Comparison of ENCODE assay signal across 8 cellular contexts in genomic region chr10:70461397-70462348, GRCh38. TPM values are rescaled to one million over a fixed set of nuclear protein-coding genes. Genes with fewer than 3 reads are reported as not detected.
A peak's percentile ranks its signal among the peaks of the same experiment; 100 is the strongest.
DNase-seq lines count a peak whose midpoint lies in the region; ATAC-seq, FAIRE-seq and TF ChIP-seq lines count a peak whose summit lies in the region.

No MANE protein-coding gene starts in this region.

- peaks cover 24 to 29% of the 10 kb centered on the region in 2 donors for H3K27me3 Mint-ChIP-seq in CD4-positive, alpha-beta memory T cell

- peaks cover 10% of the 10 kb centered on the region for H3K4me1 ChIP-seq in CD4-positive, alpha-beta memory T cell (ENCODE audit: insufficient read depth, low read length)
- peaks cover 6% of the 10 kb centered on the region for H3K4me1 ChIP-seq in Panc1 (ENCODE audit: control insufficient read depth, insufficient read depth, low read length)

- FAIRE-seq in GM19239 (lab: Jason Lieb, UNC), result peak; percentile 90

- H3K9me3 Mint-ChIP-seq in CD4-positive, alpha-beta memory T cell, result no peaks in the 10 kb centered on the region

- intact Hi-C loops in CD4-positive, alpha-beta memory T cell (cut with micrococcal nuclease), result loop anchor here (1.0 to 2.0 kb wide), 2 partner anchors 16 to 89 kb away; no protein-coding TSS in a partner anchor
- intact Hi-C loops in Panc1 (cut with micrococcal nuclease; ENCODE audit: unreplicated experiment) (loop anchor here (2.0 to 10.0 kb wide), 3 partner anchors 79 to 423 kb away; partner anchors contain the start of gene PCBD1), left ventricle myocardium superior (cut with micrococcal nuclease) (loop anchor here (5.0 to 10.0 kb wide), 3 partner anchors 53 to 293 kb away; no protein-coding TSS in a partner anchor)

- in situ Hi-C loops in Panc1 (cut with HindIII; ENCODE audit: low pct_unique_long_range_greater_than_20kb, low sequenced_read_pairs), result no loop called here

- CTCF ChIA-PET in CD4-positive, alpha-beta memory T cell (lab: Charles Lee; ENCODE audit: partially characterized antibody), result interaction anchor here (0.8 to 4.6 kb wide), 27 partner anchors 9 to 419 kb away, joined by 3 to 38 read pairs (median 4); no protein-coding TSS in a partner anchor
- CTCF ChIA-PET in Panc1 (lab: Charles Lee), result interaction anchor here (0.5 to 3.1 kb wide), 8 partner anchors 56 to 807 kb away, joined by 3 to 26 read pairs (median 4); no protein-coding TSS in a partner anchor

- no peak overlapping the region for H3K4me3 ChIP-seq in CD4-positive, alpha-beta memory T cell (ENCODE audit: low read length in 2 of 2)
- H3K4me3 ChIP-seq in Panc1 (ENCODE audit: low read depth in 2 of 2, low read length in 2 of 2), result no peak overlapping the region

- H3K27ac ChIP-seq in CD4-positive, alpha-beta memory T cell (ENCODE audit: low read depth, low read length), result no peak overlapping the region
- H3K27ac ChIP-seq in Panc1 (ENCODE audit: low read length), result no peak overlapping the region

- no peak overlapping the region for H3K4me3 Mint-ChIP-seq in CD4-positive, alpha-beta memory T cell

- peak; percentile 98 for TF ChIP-seq CTCF in Panc1 (IDR thresholded peaks at IDR 0.05)

- BruUV-seq in Panc1 (replicated peaks; lab: Mats Ljungman, UMichigan), result no TSS peak

- no peaks in the 10 kb centered on the region for H3K9me3 ChIP-seq in CD4-positive, alpha-beta memory T cell (ENCODE audit: control insufficient read depth in 1 of 2, low read length in 2 of 2)
- H3K9me3 ChIP-seq in Panc1 (ENCODE audit: control insufficient read depth, insufficient read depth, low read depth, low read length), result no peaks in the 10 kb centered on the region

- H3K36me3 ChIP-seq in CD4-positive, alpha-beta memory T cell (ENCODE audit: insufficient read depth, low read length), result no peaks in the 10 kb centered on the region
- H3K36me3 ChIP-seq in Panc1 (ENCODE audit: control insufficient read depth, insufficient read depth, low read length), result no peaks in the 10 kb centered on the region

- no peaks in the 10 kb centered on the region for H3K36me3 Mint-ChIP-seq in CD4-positive, alpha-beta memory T cell

- peak overlapping the region in 1 of 7 donors; percentile 35 for H3K27ac Mint-ChIP-seq in CD4-positive, alpha-beta memory T cell

- DNase-seq in CD4-positive, alpha-beta memory T cell, result peak in 4 of 5 donors; percentile 31 to 40 (median 32)
- peak; percentile 91 for DNase-seq in GM19239 (ENCODE audit: insufficient read length, low spot score)
- peak; percentile 55 for DNase-seq in Panc1 (ENCODE audit: low read depth, low spot score)
- peak; percentile 41 for DNase-seq in amniotic epithelial cell (ENCODE audit: low read depth)
- DNase-seq in left ventricle myocardium superior, result peak; percentile 71
- peak; percentile 71 for DNase-seq in retina
- no peak for DNase-seq in mesenteric fat pad (ENCODE audit: low spot score)

- ATAC-seq in Panc1 (peak; percentile 86), left ventricle myocardium superior (peak; percentile 56), GM18502 (IDR thresholded peaks at IDR 0.05; ENCODE audit: poor library complexity, unreplicated experiment) (no peak)

- POLR2A ChIA-PET in CD4-positive, alpha-beta memory T cell (lab: Charles Lee; ENCODE audit: partially characterized antibody), result interaction anchor here (1.5 kb wide), 1 partner anchor 57 kb away, joined by 5 read pairs; no protein-coding TSS in a partner anchor
- POLR2A ChIA-PET in Panc1 (lab: Charles Lee), result interaction anchor here (0.7 kb wide), 1 partner anchor 597 kb away, joined by 3 read pairs; no protein-coding TSS in a partner anchor

- peaks cover 9% of the 10 kb centered on the region for H3K27me3 ChIP-seq in CD4-positive, alpha-beta memory T cell (ENCODE audit: insufficient read depth, low read length)
- no peaks in the 10 kb centered on the region for H3K27me3 ChIP-seq in Panc1 (ENCODE audit: control insufficient read depth, insufficient read depth, low read length)

- H3K4me1 Mint-ChIP-seq in CD4-positive, alpha-beta memory T cell, result peaks cover 0 to 16% (median 1%) of the 10 kb centered on the region in 4 donors

RNA-seq across cellular contexts. Expression of gene PALD1, which starts 16.9 kb away (rescaled TPM):
- total RNA-seq in CD4-positive, alpha-beta memory T cell, result not detected
- polyA plus RNA-seq in CD4-positive, alpha-beta memory T cell, result not detected
- 3.0 TPM for total RNA-seq in Panc1 (2021; ENCODE audit: unreplicated experiment)
- 4.8 TPM for polyA plus RNA-seq in Panc1 (2012; ENCODE audit: insufficient read length)
- 5.2 TPM for total RNA-seq in left ventricle myocardium superior
- total RNA-seq in mesenteric fat pad, result 7.6 TPM

RNA-seq across cellular contexts. Expression of gene NODAL, which starts 20.2 kb away (rescaled TPM):
- total RNA-seq in CD4-positive, alpha-beta memory T cell, result not detected
- under 1 TPM in 1 of 2 donors, not detected in 1; 0.19 TPM for polyA plus RNA-seq in CD4-positive, alpha-beta memory T cell
- total RNA-seq in Panc1 (2021; ENCODE audit: unreplicated experiment), result not detected
- not detected for polyA plus RNA-seq in Panc1 (2012; ENCODE audit: insufficient read length)
- total RNA-seq in left ventricle myocardium superior, result not detected
- total RNA-seq in mesenteric fat pad, result not detected

RNA-seq across cellular contexts. Expression of gene EIF4EBP2, which starts 57.7 kb away (rescaled TPM):
- total RNA-seq in CD4-positive, alpha-beta memory T cell, result 10 to 100 TPM; 54.5 to 56.9 TPM
- 10 to 100 TPM; 67.7 to 83.9 TPM for polyA plus RNA-seq in CD4-positive, alpha-beta memory T cell
- 48.2 TPM for total RNA-seq in Panc1 (2021; ENCODE audit: unreplicated experiment)
- 18.0 TPM for polyA plus RNA-seq in Panc1 (2012; ENCODE audit: insufficient read length)
- total RNA-seq in left ventricle myocardium superior, result 88.4 TPM
- total RNA-seq in mesenteric fat pad, result 137 TPM
